22 cellular contexts compared by ENCODE assay signal in the genomic region with DNA sequence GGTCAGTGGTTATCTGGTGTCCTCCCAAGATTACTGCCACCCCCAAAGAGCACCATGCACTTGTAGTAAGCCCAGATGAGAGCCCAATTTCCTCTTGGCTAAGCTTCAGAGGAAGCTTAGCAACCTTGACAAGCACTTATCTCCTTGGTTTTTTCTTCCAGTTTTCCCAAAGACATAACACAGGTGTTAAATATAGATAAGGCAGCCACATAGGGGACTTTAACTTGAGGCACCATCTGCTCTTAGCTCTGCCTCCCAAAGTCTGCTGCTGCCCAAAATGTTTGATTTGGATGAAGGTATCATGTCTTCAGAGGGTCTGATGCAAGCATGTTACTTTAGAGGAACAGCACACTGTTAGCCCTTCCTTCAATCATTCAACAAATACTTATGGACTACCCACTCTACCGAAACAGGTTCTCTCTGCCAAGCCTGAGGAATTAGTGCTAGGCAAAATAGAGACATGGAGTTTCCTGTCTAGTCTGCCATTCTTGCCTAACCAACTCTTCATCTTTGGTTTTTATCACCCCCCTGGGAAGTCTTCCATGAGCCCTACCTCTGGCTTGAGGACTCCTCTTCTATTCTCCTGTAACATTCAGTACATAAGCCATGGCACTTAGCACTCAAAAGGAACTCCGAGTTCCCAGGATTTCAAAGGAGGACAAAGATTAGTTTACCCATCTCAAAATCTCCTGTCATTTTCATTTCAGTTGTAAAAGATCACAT.
"Had no signal": no experiment of that assay in that cellular context is flagged by ENCODE, and none has a peak within 500 bp of the region (broad histone marks: within the 10 kb centered on the region; RNA-seq: fewer than 3 reads in every experiment).

No MANE protein-coding gene starts in this region.

- DNase-seq: effector CD8-positive, alpha-beta T cell; endodermal cell; foreskin keratinocyte; heart left ventricle; kidney; natural killer cell; occipital lobe; ovary; posterior cingulate gyrus; psoas muscle; right cardiac atrium; sigmoid colon; stimulated activated CD4-positive, alpha-beta T cell treated with anti-CD3 and anti-CD28 coated beads, Interleukin-2, amount 100 ng/mL, for 24 hours; stimulated activated CD4-positive, alpha-beta T cell treated with anti-CD3 and anti-CD28 coated beads, Interleukin-4, amount 100 ng/mL, for 24 hours; stimulated activated naive CD4-positive, alpha-beta T cell treated with Interleukin-2 at 50 U/mL for 16 hours; stomach; thyroid gland; trophoblast cell had no signal

- H3K27ac Mint-ChIP-seq: endodermal cell; memory B cell; natural killer cell; stimulated activated effector memory CD8-positive, alpha-beta T cell treated with anti-CD3 and anti-CD28 coated beads, Interleukin-12 subunit alpha, Interleukin-12 subunit beta, amount 100 ng/mL, for 72 hours had no signal

- H3K4me3 Mint-ChIP-seq: endodermal cell; memory B cell; natural killer cell; stimulated activated effector memory CD8-positive, alpha-beta T cell treated with anti-CD3 and anti-CD28 coated beads, Interleukin-12 subunit alpha, Interleukin-12 subunit beta, amount 100 ng/mL, for 72 hours had no signal

- ATAC-seq: foreskin keratinocyte; gastroesophageal sphincter; heart left ventricle; left lobe of liver; natural killer cell; psoas muscle; right cardiac atrium; stimulated activated effector memory CD8-positive, alpha-beta T cell treated with anti-CD3 and anti-CD28 coated beads, Interleukin-12 subunit alpha, Interleukin-12 subunit beta, amount 100 ng/mL, for 72 hours had no signal

- H3K4me1 Mint-ChIP-seq: endodermal cell; memory B cell; stimulated activated effector memory CD8-positive, alpha-beta T cell treated with anti-CD3 and anti-CD28 coated beads, Interleukin-12 subunit alpha, Interleukin-12 subunit beta, amount 100 ng/mL, for 72 hours had no signal

- H3K36me3 Mint-ChIP-seq: stimulated activated effector memory CD8-positive, alpha-beta T cell treated with anti-CD3 and anti-CD28 coated beads, Interleukin-12 subunit alpha, Interleukin-12 subunit beta, amount 100 ng/mL, for 72 hours had no signal

- H3K27me3 Mint-ChIP-seq: memory B cell had no signal
